In genomic region chr10:103583871-103584215, GRCh38 we compare ENCODE assay signal across 9 cellular contexts.
DNase-seq lines count a peak whose midpoint lies in the region; ATAC-seq, FAIRE-seq and TF ChIP-seq lines count a peak whose summit lies in the region.
"Had no signal": no experiment of that assay in that cellular context is flagged by ENCODE, and none has a peak within 500 bp of the region (broad histone marks: within the 10 kb centered on the region; RNA-seq: fewer than 3 reads in every experiment).

No MANE protein-coding gene starts in this region.

- peak in 3 of 7 experiments; percentile 2 to 47 (median 17) for DNase-seq in CD8-positive, alpha-beta T cell
- DNase-seq in GM23248: no peak
- no peak for DNase-seq in astrocyte (ENCODE audit: low read depth)
- DNase-seq in ovary: no peak
- no peak for DNase-seq in NCI-H2107 (lab: John Stamatoyannopoulos, UW)
- DNase-seq: NCI-H1092 treated with DMSO at 0.1 percent for 48 hours had no signal

- no peaks in the 10 kb centered on the region for H3K36me3 Mint-ChIP-seq in CD8-positive, alpha-beta T cell
- H3K36me3 Mint-ChIP-seq in astrocyte (ENCODE audit: low read depth, unreplicated experiment): peaks cover 7% of the 10 kb centered on the region

- H3K27ac ChIP-seq in CD8-positive, alpha-beta T cell (ENCODE audit: low read depth, low read length): peak overlapping the region; percentile 78
- H3K27ac ChIP-seq in GM23248 (no peak overlapping the region), astrocyte (ENCODE audit: low read depth, low read length) (no peak overlapping the region), ovary (no peak overlapping the region)

- no peaks in the 10 kb centered on the region for H4K20me1 ChIP-seq in GM23248 (ENCODE audit: insufficient read depth)
- no peaks in the 10 kb centered on the region for H4K20me1 ChIP-seq in astrocyte (ENCODE audit: insufficient read depth, low read length)

- H3K9ac ChIP-seq in GM23248 (peak overlapping the region; percentile 61), astrocyte (ENCODE audit: low read length) (no peak overlapping the region)

- H3K36me3 ChIP-seq in CD8-positive, alpha-beta T cell (ENCODE audit: insufficient read depth, low read length): no peaks in the 10 kb centered on the region
- H3K36me3 ChIP-seq in GM23248 (ENCODE audit: low read depth) (no peaks in the 10 kb centered on the region), astrocyte (ENCODE audit: insufficient read depth, low read length) (no peaks in the 10 kb centered on the region), ovary (no peaks in the 10 kb centered on the region)

- H2AFZ ChIP-seq in GM23248 (peak overlapping the region; percentile 75), astrocyte (ENCODE audit: low read depth, low read length) (no peak overlapping the region)

- H3K4me3 ChIP-seq in CD8-positive, alpha-beta T cell (ENCODE audit: low read depth, low read length): peak overlapping the region; percentile 76
- H3K4me3 ChIP-seq in GM23248 (peak overlapping the region; percentile 69), astrocyte (ENCODE audit: insufficient read depth, low read depth, low read length) (peak overlapping the region; percentile 42), ovary (peak overlapping the region; percentile 38)
- H3K4me3 ChIP-seq: smooth muscle cell had no signal

- no peaks in the 10 kb centered on the region for H3F3A ChIP-seq in GM23248 (ENCODE audit: insufficient read depth)

- H3K4me1 ChIP-seq in CD8-positive, alpha-beta T cell (ENCODE audit: insufficient read depth, low read length): peaks cover 11% of the 10 kb centered on the region
- H3K4me1 ChIP-seq in GM23248 (ENCODE audit: insufficient read depth): no peaks in the 10 kb centered on the region
- H3K4me1 ChIP-seq in astrocyte (ENCODE audit: insufficient read depth, low read length): no peaks in the 10 kb centered on the region
- peaks cover 3% of the 10 kb centered on the region for H3K4me1 ChIP-seq in ovary (ENCODE audit: insufficient read depth)

- peaks cover 17% of the 10 kb centered on the region for H3K4me1 Mint-ChIP-seq in CD8-positive, alpha-beta T cell (ENCODE audit: low read depth)
- H3K4me1 Mint-ChIP-seq in astrocyte (ENCODE audit: low read depth, unreplicated experiment): peaks cover 4% of the 10 kb centered on the region

- H3K27me3 ChIP-seq in CD8-positive, alpha-beta T cell (ENCODE audit: insufficient read depth, low read length): no peaks in the 10 kb centered on the region
- H3K27me3 ChIP-seq in GM23248 (replicated peaks; ENCODE audit: insufficient read depth) (0 out of 2 replicates have a peak, but pooled peaks cover 8% of the 10 kb centered on the region), astrocyte (ENCODE audit: insufficient read depth, low read length) (peaks cover 58% of the 10 kb centered on the region), ovary (no peaks in the 10 kb centered on the region)

- in situ Hi-C loops in GM23248 (cut with MboI): no loop called here

- ATAC-seq in CD8-positive, alpha-beta T cell: peak; percentile 41
- no peak for ATAC-seq in GM21619 (IDR thresholded peaks at IDR 0.05; ENCODE audit: unreplicated experiment)
- no peak for ATAC-seq in GM19035 (IDR thresholded peaks at IDR 0.05; ENCODE audit: unreplicated experiment)

- H3K79me2 ChIP-seq in GM23248 (ENCODE audit: insufficient read depth) (no peaks in the 10 kb centered on the region), astrocyte (ENCODE audit: insufficient read depth, low read length) (no peaks in the 10 kb centered on the region)

- no peak for TF ChIP-seq CTCF in CD8-positive, alpha-beta T cell (IDR thresholded peaks at IDR 0.05)
- no peak for TF ChIP-seq CTCF in astrocyte (IDR thresholded peaks at IDR 0.05; ENCODE audit: insufficient read depth, low read depth, low read length)
- no peak for TF ChIP-seq CTCF in ovary (IDR thresholded peaks at IDR 0.05)

- POLR2A ChIA-PET in CD8-positive, alpha-beta T cell (lab: Charles Lee): interaction anchor here (1.8 kb wide), 1 partner anchor 77 kb away, joined by 6 read pairs; no protein-coding TSS in a partner anchor

- H3K4me3 Mint-ChIP-seq in CD8-positive, alpha-beta T cell: peak overlapping the region; percentile 84
- H3K4me3 Mint-ChIP-seq in astrocyte (ENCODE audit: unreplicated experiment): no peak overlapping the region

- no peaks in the 10 kb centered on the region for H3K9me3 ChIP-seq in CD8-positive, alpha-beta T cell (ENCODE audit: low read length)
- H3K9me3 ChIP-seq in GM23248 (ENCODE audit: low read depth) (no peaks in the 10 kb centered on the region), astrocyte (ENCODE audit: insufficient read depth, low read depth, low read length) (peaks cover 8% of the 10 kb centered on the region), ovary (no peaks in the 10 kb centered on the region)

- 40 to 43% methylated on average over 8 of the region's 8 CpGs for WGBS in GM23248 (ENCODE audit: low coverage in 1 of 2, low lambda C conversion rate in 2 of 2, missing lambda C conversion rate in 2 of 2), 2 experiments
- 59 to 70% (median 68%) methylated on average over 8 of the region's 8 CpGs for WGBS in ovary, 3 donors

- no peaks in the 10 kb centered on the region for H3K9me2 ChIP-seq in GM23248 (ENCODE audit: insufficient read depth)

- TF ChIP-seq POLR2A in ovary (IDR thresholded peaks at IDR 0.05): no peak

- CTCF ChIA-PET in CD8-positive, alpha-beta T cell (lab: Charles Lee): interaction anchor here (2.2 kb wide), 1 partner anchor 102 kb away, joined by 6 read pairs; no protein-coding TSS in a partner anchor

- H3K27me3 Mint-ChIP-seq in CD8-positive, alpha-beta T cell (ENCODE audit: low read depth): no peaks in the 10 kb centered on the region
- H3K27me3 Mint-ChIP-seq in astrocyte (ENCODE audit: low read depth, unreplicated experiment): peaks cover 45% of the 10 kb centered on the region

- no peak for TF ChIP-seq EP300 in ovary (IDR thresholded peaks at IDR 0.05)

- intact Hi-C loops in CD8-positive, alpha-beta T cell (cut with DNase I, micrococcal nuclease): loop anchor here (1.0 to 2.0 kb wide), 2 partner anchors 383 kb away; partner anchors contain the start of gene SLK (in 2 of the 2)
- intact Hi-C loops in ovary (cut with DNase I): no loop called here

- H3K4me2 ChIP-seq in GM23248 (ENCODE audit: unreplicated experiment): peak overlapping the region; percentile 71
- peak overlapping the region; percentile 59 for H3K4me2 ChIP-seq in astrocyte (ENCODE audit: low read length)
- H3K4me2 ChIP-seq: smooth muscle cell had no signal

- no peaks in the 10 kb centered on the region for H3K9me3 Mint-ChIP-seq in CD8-positive, alpha-beta T cell
- H3K9me3 Mint-ChIP-seq in astrocyte (ENCODE audit: unreplicated experiment): peaks cover 12% of the 10 kb centered on the region

- no peak for FAIRE-seq in astrocyte (lab: Jason Lieb, UNC)

- H3K27ac Mint-ChIP-seq in CD8-positive, alpha-beta T cell: peak overlapping the region; percentile 93
- H3K27ac Mint-ChIP-seq in astrocyte (ENCODE audit: unreplicated experiment): no peak overlapping the region

Comparison
In these comparisons a context has a peak if more than half of its experiments do, and no peak if none do; other contexts are left out.
1. intact Hi-C loops: an anchor here in CD8-positive, alpha-beta T cell (1.0 to 2.0 kb wide); none called in ovary.